ENCODE assay signal across 10 cellular contexts in the genomic region with DNA sequence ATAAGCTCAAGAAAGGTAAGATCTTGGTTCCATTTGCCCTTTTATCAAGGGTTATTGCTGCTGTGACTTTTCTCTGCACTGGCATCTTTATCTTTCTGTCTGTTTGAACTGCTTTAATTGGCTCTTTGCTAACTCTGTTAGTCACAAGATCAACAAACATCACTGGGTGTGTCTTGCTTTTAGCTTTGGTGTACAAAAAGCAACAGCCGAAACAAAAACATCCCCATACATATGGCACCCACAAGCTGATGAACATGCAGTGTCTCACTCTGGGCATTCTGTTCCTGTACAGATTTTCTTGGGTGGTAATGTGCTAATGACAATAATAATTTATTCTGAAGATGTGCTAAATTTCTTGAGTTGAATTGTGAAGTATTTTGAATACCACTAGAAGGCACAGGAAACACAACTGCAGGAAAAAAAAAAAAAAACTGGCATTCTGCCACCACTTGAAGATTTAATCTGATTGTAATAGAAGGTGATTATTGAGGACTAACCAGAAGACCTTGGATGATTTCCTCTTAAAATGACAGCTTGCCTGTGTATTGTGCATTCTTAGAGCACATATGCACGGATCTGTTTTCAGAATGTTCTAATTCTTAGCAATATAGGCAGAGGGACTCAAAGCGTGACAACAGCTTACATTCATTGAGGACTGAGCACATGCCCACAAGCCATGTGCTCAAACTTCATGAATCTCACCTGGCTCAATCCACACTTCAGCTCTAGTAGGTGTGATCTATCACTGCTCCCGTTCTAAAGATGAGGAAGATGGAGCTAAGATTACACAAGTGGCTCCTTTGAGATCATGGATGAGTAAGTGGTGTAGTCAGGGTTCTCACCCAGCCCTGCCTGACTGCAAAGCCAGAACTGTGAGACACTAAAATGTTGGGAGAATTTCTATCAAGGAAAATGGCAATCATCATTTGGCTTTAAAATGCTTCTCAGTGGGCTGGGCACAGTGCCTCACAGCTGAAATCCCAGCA.
DNase-seq lines count a peak whose midpoint lies in the region; ATAC-seq and TF ChIP-seq lines count a peak whose summit lies in the region.
"Had no signal": no experiment of that assay in that cellular context is flagged by ENCODE, and none has a peak within 500 bp of the region (broad histone marks: within the 10 kb centered on the region; RNA-seq: fewer than 3 reads in every experiment).

No MANE protein-coding gene starts in this region.

- DNase-seq in Right ventricle myocardium superior (no peak), right atrium auricular region (ENCODE audit: low spot score) (no peak), PC-3 (peak; percentile 77), fibroblast of peridontal ligament (ENCODE audit: extremely low read depth) (peak; percentile 79), HPDE6-E6E7 (ENCODE audit: extremely low spot score) (no peak), cerebellar nuclear complex (lab: John Stamatoyannopoulos, UW) (no peak), GM19238 (ENCODE audit: insufficient read length, low spot score) (no peak)
- DNase-seq: CD8-positive, alpha-beta T cell had no signal

- H3K27ac ChIP-seq in right atrium auricular region (peak overlapping the region in 1 of 2 donors; percentile 30), PC-3 (ENCODE audit: low read length) (peak overlapping the region; percentile 75)

- H3K4me1 ChIP-seq in right atrium auricular region (peaks cover 0 to 56% of the 10 kb centered on the region in 2 donors), PC-3 (ENCODE audit: insufficient read depth, low read length) (peaks cover 19% of the 10 kb centered on the region)

- H3K4me2 ChIP-seq in PC-3 (ENCODE audit: low read length) = peak overlapping the region; percentile 65

- H4K20me1 ChIP-seq in PC-3 (ENCODE audit: low read length) = no peaks in the 10 kb centered on the region

- POLR2A ChIA-PET in PC-3 (lab: Charles Lee; ENCODE audit: unreplicated experiment) = interaction anchor here (0.6 kb wide), 1 partner anchor 11 kb away, joined by 3 read pairs; no protein-coding TSS in a partner anchor

- no TSS peak for BruUV-seq in PC-3 (replicated peaks; lab: Mats Ljungman, UMichigan)

- no peaks in the 10 kb centered on the region for H3F3A ChIP-seq in PC-3 (ENCODE audit: low read length, unreplicated experiment)

- CTCF ChIA-PET in PC-3 (lab: Charles Lee) = no interaction called here

- H3K36me3 ChIP-seq in right atrium auricular region (no peaks in the 10 kb centered on the region), PC-3 (ENCODE audit: low read depth, low read length) (no peaks in the 10 kb centered on the region)

- H3K9ac ChIP-seq in PC-3 (ENCODE audit: low read length) = peak overlapping the region; percentile 30; the same call in 1 of the 2 replicates

- no peak overlapping the region for H2AFZ ChIP-seq in PC-3 (ENCODE audit: low read length)

- H3K4me3 ChIP-seq in right atrium auricular region (no peak overlapping the region), PC-3 (ENCODE audit: low read length) (no peak overlapping the region)

- H3K79me2 ChIP-seq in PC-3 (ENCODE audit: low read length) = no peaks in the 10 kb centered on the region

- H3K9me3 ChIP-seq in right atrium auricular region (no peaks in the 10 kb centered on the region), PC-3 (ENCODE audit: low read length) (no peaks in the 10 kb centered on the region)

- ATAC-seq in Right ventricle myocardium superior (ENCODE audit: poor library complexity) = peak; percentile 28
- peak; percentile 93 for ATAC-seq in PC-3
- ATAC-seq in GM18868 (IDR thresholded peaks at IDR 0.05; ENCODE audit: unreplicated experiment) = no peak
- ATAC-seq: CD8-positive, alpha-beta T cell; esophagus mucosa had no signal

- intact Hi-C loops in Right ventricle myocardium superior (cut with DNase I) = no loop called here
- intact Hi-C loops in PC-3 (cut with micrococcal nuclease) = loop anchor here (2.0 to 5.0 kb wide), 3 partner anchors 27 to 171 kb away; no protein-coding TSS in a partner anchor

- TF ChIP-seq CTCF in right atrium auricular region (IDR thresholded peaks at IDR 0.05) = no peak
- no peak for TF ChIP-seq CTCF in PC-3 (conservative IDR thresholded peaks at IDR 0.05; ENCODE audit: low read depth, low read length)

- no peaks in the 10 kb centered on the region for H3K9me2 ChIP-seq in PC-3 (replicated peaks; ENCODE audit: low read length)

- H3K27me3 ChIP-seq in right atrium auricular region (no peaks in the 10 kb centered on the region), PC-3 (ENCODE audit: low read length) (no peaks in the 10 kb centered on the region)

Comparison
In these comparisons a context has a peak if more than half of its experiments do, and no peak if none do; other contexts are left out.
1. DNase-seq: peak in PC-3 (single experiment) and fibroblast of peridontal ligament (single experiment); none in Right ventricle myocardium superior (single experiment), right atrium auricular region (single experiment), HPDE6-E6E7 (single experiment), cerebellar nuclear complex (0 of 2) and GM19238 (single experiment).